22 cellular contexts compared by ENCODE assay signal in genomic region chrX:135302269-135302873, GRCh38. TPM values are rescaled to one million over a fixed set of nuclear protein-coding genes. Genes with fewer than 3 reads are reported as not detected.
DNase-seq lines count a peak whose midpoint lies in the region; ATAC-seq, FAIRE-seq and TF ChIP-seq lines count a peak whose summit lies in the region.
"Had no signal": no experiment of that assay in that cellular context is flagged by ENCODE, and none has a peak within 500 bp of the region (broad histone marks: within the 10 kb centered on the region; RNA-seq: fewer than 3 reads in every experiment).

No MANE protein-coding gene starts in this region.

- H3K4me1 ChIP-seq in iPS-15b (ENCODE audit: control insufficient read depth, insufficient read depth, low read length) = peaks cover 19% of the 10 kb centered on the region
- H3K4me1 ChIP-seq in upper lobe of right lung = no peaks in the 10 kb centered on the region
- H3K4me1 ChIP-seq in small intestine (ENCODE audit: control insufficient read depth in 2 of 2, insufficient read depth in 1 of 2, low read depth in 1 of 2, low read length in 1 of 2) = no peaks in the 10 kb centered on the region

- 72 to 84% (median 77%) methylated on average over 5 of the region's 5 CpGs for WGBS in small intestine, 3 donors

- intact Hi-C loops in upper lobe of right lung (cut with DNase I) = no loop called here

- H3K4me3 ChIP-seq in iPS-15b (ENCODE audit: low read depth, low read length) (peak overlapping the region; percentile 7), upper lobe of right lung (no peak overlapping the region), small intestine (ENCODE audit: low read depth in 1 of 2, low read length in 2 of 2) (no peak overlapping the region)
- H3K4me3 ChIP-seq: K562 had no signal

- no peaks in the 10 kb centered on the region for H3K27me3 ChIP-seq in iPS-15b (ENCODE audit: control insufficient read depth, insufficient read depth, low read length)
- no peaks in the 10 kb centered on the region for H3K27me3 ChIP-seq in upper lobe of right lung
- no peaks in the 10 kb centered on the region for H3K27me3 ChIP-seq in small intestine (ENCODE audit: control insufficient read depth in 2 of 2, insufficient read depth in 2 of 2, low read length in 2 of 2)

- no peaks in the 10 kb centered on the region for H3K9me3 ChIP-seq in iPS-15b (ENCODE audit: control insufficient read depth, insufficient read depth, low read length)
- H3K9me3 ChIP-seq in upper lobe of right lung = no peaks in the 10 kb centered on the region
- no peaks in the 10 kb centered on the region for H3K9me3 ChIP-seq in small intestine (ENCODE audit: control insufficient read depth, low read depth)
- H3K9me3 ChIP-seq: SK-N-SH had no signal

- H3K27ac ChIP-seq in upper lobe of right lung (no peak overlapping the region), small intestine (ENCODE audit: low read depth in 1 of 2, low read length in 1 of 2) (no peak overlapping the region)
- H3K27ac ChIP-seq: 22Rv1 had no signal

- ATAC-seq in upper lobe of right lung (peak; percentile 33), GM21619 (IDR thresholded peaks at IDR 0.05; ENCODE audit: unreplicated experiment) (no peak)
- ATAC-seq: CD8-positive, alpha-beta T cell; HCT116; K562 had no signal

- no peak for TF ChIP-seq CTCF in upper lobe of right lung (IDR thresholded peaks at IDR 0.05)

- H3K36me3 ChIP-seq in iPS-15b (ENCODE audit: control insufficient read depth, insufficient read depth, low read length) (no peaks in the 10 kb centered on the region), upper lobe of right lung (no peaks in the 10 kb centered on the region), small intestine (ENCODE audit: control insufficient read depth in 2 of 2, insufficient read depth in 2 of 2, low read length in 2 of 2) (no peaks in the 10 kb centered on the region)

- no peak overlapping the region for H3K9ac ChIP-seq in iPS-15b (ENCODE audit: low read depth, low read length)
- H3K9ac ChIP-seq: SK-N-SH had no signal

- peak; percentile 21 for DNase-seq in NCI-H1436 (lab: John Stamatoyannopoulos, UW)
- no peak for DNase-seq in NCI-H1436 treated with DMSO at 0.1 percent for 48 hours (lab: John Stamatoyannopoulos, UW)
- peak; percentile 6 for DNase-seq in NCI-H146 treated with DMSO at 0.1 percent for 48 hours (lab: John Stamatoyannopoulos, UW; ENCODE audit: unreplicated experiment)
- DNase-seq in upper lobe of right lung = no peak
- no peak for DNase-seq in stimulated activated CD8-positive, alpha-beta memory T cell treated with anti-CD3 and anti-CD28 coated beads, Interleukin-4, amount 100 ng/mL, for 48 hours
- no peak for DNase-seq in small intestine
- DNase-seq: CD8-positive, alpha-beta T cell; DMS 273 treated with DMSO at 0.1 percent for 48 hours; NCI-H1048; NCI-H187 treated with DMSO at 0.1 percent for 48 hours; NCI-H2227 treated with DMSO at 0.1 percent for 48 hours; NCI-H774; SK-N-SH; T-helper 1 cell had no signal

- no peak for FAIRE-seq in small intestine (lab: Jason Lieb, UNC)
- FAIRE-seq: K562 had no signal

RNA-seq across cellular contexts. Expression of gene ETDC, which starts 6.9 kb away (rescaled TPM):
- not detected for total RNA-seq in upper lobe of right lung
- not detected for polyA plus RNA-seq in small intestine
- total RNA-seq: CD8-positive, alpha-beta T cell; Daoy; HT1080; K562 had no signal
- polyA plus RNA-seq: BJ, K562, SK-N-SH had no signal

RNA-seq across cellular contexts. Expression of gene ZNF75D, which starts 41.5 kb away (rescaled TPM):
- total RNA-seq in upper lobe of right lung = 10.5 TPM
- polyA plus RNA-seq in small intestine = 1 to 10 TPM; 5.7 to 9.4 (median 5.9) TPM

RNA-seq across cellular contexts. Expression of gene ZNF449, which starts 42.2 kb away (rescaled TPM):
- 4.7 TPM for total RNA-seq in upper lobe of right lung
- polyA plus RNA-seq in small intestine = 1 to 10 TPM in 2 of 3 donors, under 1 TPM in 1; 0.67 to 1.1 (median 1.1) TPM

RNA-seq across cellular contexts. Expression of gene ETDA, which starts 50.5 kb away (rescaled TPM):
- total RNA-seq in upper lobe of right lung = not detected
- not detected for polyA plus RNA-seq in small intestine
- total RNA-seq: CD8-positive, alpha-beta T cell; Daoy; K562 had no signal
- polyA plus RNA-seq: BJ, K562, SK-N-SH had no signal

Comparison
In these comparisons a context has a peak if more than half of its experiments do, and no peak if none do; other contexts are left out.
1. DNase-seq: peak in NCI-H1436 (single experiment) and NCI-H146 treated with DMSO at 0.1 percent for 48 hours (single experiment); none in NCI-H1436 treated with DMSO at 0.1 percent for 48 hours (single experiment), upper lobe of right lung (single experiment), stimulated activated CD8-positive, alpha-beta memory T cell treated with anti-CD3 and anti-CD28 coated beads, Interleukin-4, amount 100 ng/mL, for 48 hours (single experiment) and small intestine (single experiment).